27 cellular contexts compared by ENCODE assay signal in genomic region chr3:145983101-145983500, GRCh38.
A peak's percentile ranks its signal among the peaks of the same experiment; 100 is the strongest.
DNase-seq lines count a peak whose midpoint lies in the region; ATAC-seq, FAIRE-seq and TF ChIP-seq lines count a peak whose summit lies in the region.
"Had no signal": no experiment of that assay in that cellular context is flagged by ENCODE, and none has a peak within 500 bp of the region (broad histone marks: within the 10 kb centered on the region; RNA-seq: fewer than 3 reads in every experiment).

No MANE protein-coding gene starts in this region.

- H3K4me1 ChIP-seq in breast epithelium (no peaks in the 10 kb centered on the region), astrocyte (ENCODE audit: insufficient read depth, low read length) (no peaks in the 10 kb centered on the region), spleen (no peaks in the 10 kb centered on the region)
- H3K4me1 ChIP-seq: BLaER1 had no signal

- CTCF ChIA-PET in MCF 10A (lab: Yijun Ruan, JAX) = no interaction called here

- POLR2A ChIA-PET in MCF 10A (lab: Yijun Ruan, JAX) = no interaction called here

- H3K4me1 Mint-ChIP-seq in MCF 10A (ENCODE audit: insufficient read depth, unreplicated experiment) (no peaks in the 10 kb centered on the region), astrocyte (ENCODE audit: low read depth, unreplicated experiment) (peaks cover 9% of the 10 kb centered on the region)
- H3K4me1 Mint-ChIP-seq: CD4-positive, CD25-positive, alpha-beta regulatory T cell had no signal

- TF ChIP-seq POLR2A in breast epithelium (IDR thresholded peaks at IDR 0.05) = no peak
- TF ChIP-seq POLR2A in spleen (IDR thresholded peaks at IDR 0.05) = no peak

- H3K27ac Mint-ChIP-seq in MCF 10A (ENCODE audit: low read depth, unreplicated experiment) (no peak overlapping the region), astrocyte (ENCODE audit: unreplicated experiment) (no peak overlapping the region)
- H3K27ac Mint-ChIP-seq: CD4-positive, CD25-positive, alpha-beta regulatory T cell had no signal

- H3K27me3 ChIP-seq in breast epithelium = no peaks in the 10 kb centered on the region
- H3K27me3 ChIP-seq in astrocyte (ENCODE audit: insufficient read depth, low read length) = no peaks in the 10 kb centered on the region
- no peaks in the 10 kb centered on the region for H3K27me3 ChIP-seq in spleen (replicated peaks in 1 of 7)
- H3K27me3 ChIP-seq: BLaER1 had no signal

- H3K79me2 ChIP-seq in astrocyte (ENCODE audit: insufficient read depth, low read length) = no peaks in the 10 kb centered on the region

- H3K27ac ChIP-seq in breast epithelium (no peak overlapping the region), astrocyte (ENCODE audit: low read depth, low read length) (no peak overlapping the region), spleen (no peak overlapping the region)
- H3K27ac ChIP-seq: BLaER1, RWPE1, SK-N-MC had no signal

- TF ChIP-seq CTCF in MCF 10A (IDR thresholded peaks at IDR 0.05; ENCODE audit: unreplicated experiment) = no peak
- no peak for TF ChIP-seq CTCF in breast epithelium (IDR thresholded peaks at IDR 0.05)
- TF ChIP-seq CTCF in astrocyte (IDR thresholded peaks at IDR 0.05; ENCODE audit: insufficient read depth, low read depth, low read length) = no peak
- TF ChIP-seq CTCF in fibroblast of villous mesenchyme (IDR thresholded peaks at IDR 0.05; ENCODE audit: insufficient read depth, low read depth, low read length) = no peak
- TF ChIP-seq CTCF in spleen (IDR thresholded peaks at IDR 0.05 in 8 of 11, conservative IDR thresholded peaks at IDR 0.05 in 3 of 11) = no peak
- TF ChIP-seq CTCF in GM10266 (IDR thresholded peaks at IDR 0.05; ENCODE audit: control insufficient read depth, insufficient read depth, low read depth, missing control alignments) = no peak

- no peak for ATAC-seq in HG02759 (IDR thresholded peaks at IDR 0.05; ENCODE audit: unreplicated experiment)
- ATAC-seq: HCT116 had no signal

- H3K9ac ChIP-seq in astrocyte (ENCODE audit: low read length) = no peak overlapping the region
- H3K9ac ChIP-seq: BLaER1 had no signal

- H3K36me3 Mint-ChIP-seq in MCF 10A (ENCODE audit: insufficient read depth, unreplicated experiment) (no peaks in the 10 kb centered on the region), astrocyte (ENCODE audit: low read depth, unreplicated experiment) (no peaks in the 10 kb centered on the region)
- H3K36me3 Mint-ChIP-seq: CD4-positive, CD25-positive, alpha-beta regulatory T cell had no signal

- H3K9me3 ChIP-seq in breast epithelium = peaks cover 0 to 7% of the 10 kb centered on the region in 2 donors
- no peaks in the 10 kb centered on the region for H3K9me3 ChIP-seq in astrocyte (ENCODE audit: insufficient read depth, low read depth, low read length)
- H3K9me3 ChIP-seq in spleen = peaks cover 3 to 29% (median 16%) of the 10 kb centered on the region in 8 donors
- H3K9me3 ChIP-seq: BLaER1 had no signal

- peaks cover 12% of the 10 kb centered on the region for H3K9me3 Mint-ChIP-seq in MCF 10A (ENCODE audit: unreplicated experiment)
- H3K9me3 Mint-ChIP-seq in astrocyte (ENCODE audit: unreplicated experiment) = peaks cover 2% of the 10 kb centered on the region

- no peak overlapping the region for H2AFZ ChIP-seq in astrocyte (ENCODE audit: low read depth, low read length)

- H3K27me3 Mint-ChIP-seq in MCF 10A (ENCODE audit: insufficient read depth, unreplicated experiment) (no peaks in the 10 kb centered on the region), astrocyte (ENCODE audit: low read depth, unreplicated experiment) (no peaks in the 10 kb centered on the region)

- FAIRE-seq in astrocyte (lab: Jason Lieb, UNC) = no peak
- FAIRE-seq: GM18507 had no signal

- no peak overlapping the region for H3K4me3 ChIP-seq in breast epithelium
- H3K4me3 ChIP-seq in astrocyte (ENCODE audit: insufficient read depth, low read depth, low read length) = no peak overlapping the region
- no peak overlapping the region for H3K4me3 ChIP-seq in fibroblast of villous mesenchyme (ENCODE audit: low read depth, low read length)
- H3K4me3 ChIP-seq in skeletal muscle cell (ENCODE audit: low read depth, low read length) = no peak overlapping the region
- H3K4me3 ChIP-seq in spleen = no peak overlapping the region
- H3K4me3 ChIP-seq: BLaER1, SK-N-MC had no signal

- 90 to 93% (median 91%) methylated on average over 4 of the region's 4 CpGs for WGBS in spleen, 5 donors

- H3K4me3 Mint-ChIP-seq in MCF 10A (ENCODE audit: unreplicated experiment) (no peak overlapping the region), astrocyte (ENCODE audit: unreplicated experiment) (no peak overlapping the region)
- H3K4me3 Mint-ChIP-seq: CD4-positive, CD25-positive, alpha-beta regulatory T cell had no signal

- H4K20me1 ChIP-seq in astrocyte (ENCODE audit: insufficient read depth, low read length) = no peaks in the 10 kb centered on the region
- H4K20me1 ChIP-seq: BLaER1 had no signal

- H3K36me3 ChIP-seq in breast epithelium (no peaks in the 10 kb centered on the region), astrocyte (ENCODE audit: insufficient read depth, low read length) (no peaks in the 10 kb centered on the region), spleen (no peaks in the 10 kb centered on the region)
- H3K36me3 ChIP-seq: BLaER1 had no signal

- peak; percentile 20 for DNase-seq in MCF 10A (ENCODE audit: unreplicated experiment)
- DNase-seq in breast epithelium (ENCODE audit: low spot score in 2 of 2) = no peak
- DNase-seq in astrocyte (ENCODE audit: low read depth) = peak; percentile 6
- DNase-seq in fibroblast of villous mesenchyme (ENCODE audit: low read depth) = peak; percentile 16
- DNase-seq in skeletal muscle cell (ENCODE audit: low read depth) = peak; percentile 10
- no peak for DNase-seq in spleen
- no peak for DNase-seq in GM10266 (ENCODE audit: extremely low spot score)
- DNase-seq: 8988T; ACHN; CD4-positive, CD25-positive, alpha-beta regulatory T cell; IMR-90; KG1; MM.1S; NCI-H1092 treated with DMSO at 0.1 percent for 48 hours; NCI-H1436; NCI-H187; NCI-H446; NCI-H524 treated with DMSO at 0.1 percent for 48 hours; NCI-H774; NK-92 treated with Interleukin-12 subunit alpha and Interleukin-12 subunit beta, amount 100 ng/mL, for 24 hours; SHP77 treated with DMSO at 0.1 percent for 48 hours had no signal

- intact Hi-C loops in MCF 10A (cut with micrococcal nuclease) (no loop called here), breast epithelium (cut with DNase I; ENCODE audit: low total_unique reads) (no loop called here), spleen (cut with DNase I; ENCODE audit: low total_unique reads) (no loop called here)

- no TSS peak for BruUV-seq in MCF 10A (replicated peaks; lab: Mats Ljungman, UMichigan)

- no peak overlapping the region for H3K4me2 ChIP-seq in astrocyte (ENCODE audit: low read length)
- H3K4me2 ChIP-seq: BLaER1 had no signal

Comparison
In these comparisons a context has a peak if more than half of its experiments do, and no peak if none do; other contexts are left out.
1. DNase-seq: peak in MCF 10A (single experiment), astrocyte (single experiment), fibroblast of villous mesenchyme (single experiment) and skeletal muscle cell (single experiment); none in breast epithelium (0 of 2), spleen (single experiment) and GM10266 (single experiment).